Comparison of ENCODE assay signal across 8 cellular contexts in genomic region chr12:122356192-122356635, GRCh38.
DNase-seq lines count a peak whose midpoint lies in the region; ATAC-seq, FAIRE-seq and TF ChIP-seq lines count a peak whose summit lies in the region.

No MANE protein-coding gene starts in this region.

- H3K4me1 ChIP-seq in A673 (ENCODE audit: insufficient read depth, low read length, poor library complexity, severe bottlenecking): no peaks in the 10 kb centered on the region
- no peaks in the 10 kb centered on the region for H3K4me1 ChIP-seq in lower lobe of right lung

- ATAC-seq in lower lobe of right lung: peak; percentile 78 to 79

- H3K4me3 ChIP-seq in A673 (ENCODE audit: low read depth, low read length, poor library complexity, severe bottlenecking) (no peak overlapping the region), choroid plexus epithelial cell (ENCODE audit: low read depth, low read length) (no peak overlapping the region), lower lobe of right lung (no peak overlapping the region)

- H3K9me3 ChIP-seq in A673 (ENCODE audit: low read depth, low read length, poor library complexity, severe bottlenecking) (no peaks in the 10 kb centered on the region), lower lobe of right lung (no peaks in the 10 kb centered on the region)

- H3K27ac ChIP-seq in A673 (ENCODE audit: low read depth, low read length, poor library complexity, severe bottlenecking) (no peak overlapping the region), lower lobe of right lung (no peak overlapping the region)

- no TSS peak for BruUV-seq in A673 (replicated peaks; lab: Mats Ljungman, UMichigan)

- FAIRE-seq in GM18507 (lab: Jason Lieb, UNC): peak; percentile 87

- DNase-seq in A673 (ENCODE audit: low spot score) (peak; percentile 78), GM18507 (ENCODE audit: extremely low spot score, insufficient read length, low read depth) (peak; percentile 22), NCI-H2227 (lab: John Stamatoyannopoulos, UW; ENCODE audit: unreplicated experiment) (peak; percentile 73), choroid plexus epithelial cell (ENCODE audit: low read depth) (peak; percentile 82), lower lobe of right lung (no peak), mesenteric fat pad (ENCODE audit: low spot score) (no peak)
- DNase-seq in activated CD4-positive, CD25-positive, alpha-beta regulatory T cell treated with anti-CD3 and anti-CD28 coated beads, Interleukin-2, amount 50 U/mL, for 16 hours (ENCODE audit: low read depth, low spot score): peak; percentile 41
- DNase-seq in stimulated activated CD8-positive, alpha-beta memory T cell treated with anti-CD3 and anti-CD28 coated beads, Interleukin-4, amount 100 ng/mL, for 1 hour (ENCODE audit: low read depth in 2 of 2, low spot score in 1 of 2): peak; percentile 32 to 33

- H3K27me3 ChIP-seq in A673 (replicated peaks; ENCODE audit: insufficient read depth, low read depth, low read length, poor library complexity): no peaks in the 10 kb centered on the region
- no peaks in the 10 kb centered on the region for H3K27me3 ChIP-seq in lower lobe of right lung (ENCODE audit: low read depth)

- H3K36me3 ChIP-seq in A673 (ENCODE audit: insufficient read depth, low read length, poor library complexity, severe bottlenecking) (peaks cover 42% of the 10 kb centered on the region), lower lobe of right lung (peaks cover 74% of the 10 kb centered on the region)

- POLR2A ChIA-PET in A673 (lab: Charles Lee; ENCODE audit: low non-redundant PET): interaction anchor here (0.6 kb wide), 1 partner anchor 13 kb away, joined by 3 read pairs; no protein-coding TSS in a partner anchor

- CTCF ChIA-PET in A673 (lab: Charles Lee): no interaction called here

- intact Hi-C loops in A673 (cut with micrococcal nuclease; ENCODE audit: unreplicated experiment): loop anchor here (5.0 kb wide), 1 partner anchor 224 kb away; no protein-coding TSS in a partner anchor
- intact Hi-C loops in lower lobe of right lung (cut with DNase I): no loop called here

- TF ChIP-seq CTCF in A673 (conservative IDR thresholded peaks at IDR 0.05; ENCODE audit: low read depth, low read length) (peak; percentile 86), choroid plexus epithelial cell (conservative IDR thresholded peaks at IDR 0.05; ENCODE audit: low read depth, low read length) (peak; percentile 78), lower lobe of right lung (IDR thresholded peaks at IDR 0.05) (peak; percentile 77)

Comparison
In these comparisons a context has a peak if more than half of its experiments do, and no peak if none do; other contexts are left out.
1. DNase-seq: peak in A673 (single experiment), GM18507 (single experiment), NCI-H2227 (single experiment), activated CD4-positive, CD25-positive, alpha-beta regulatory T cell treated with anti-CD3 and anti-CD28 coated beads, Interleukin-2, amount 50 U/mL, for 16 hours (single experiment), choroid plexus epithelial cell (single experiment) and stimulated activated CD8-positive, alpha-beta memory T cell treated with anti-CD3 and anti-CD28 coated beads, Interleukin-4, amount 100 ng/mL, for 1 hour (2 of 2); none in lower lobe of right lung (single experiment) and mesenteric fat pad (single experiment).
2. Peak in every context shown above with its lines, with median percentiles within 50 percentile points of each other: CTCF ChIP-seq.